9 cellular contexts compared by ENCODE assay signal in genomic region chr10:50653142-50653541, GRCh38. TPM values are rescaled to one million over a fixed set of nuclear protein-coding genes. Genes with fewer than 3 reads are reported as not detected.
DNase-seq lines count a peak whose midpoint lies in the region; ATAC-seq, FAIRE-seq and TF ChIP-seq lines count a peak whose summit lies in the region.
"Had no signal": no experiment of that assay in that cellular context is flagged by ENCODE, and none has a peak within 500 bp of the region (broad histone marks: within the 10 kb centered on the region; RNA-seq: fewer than 3 reads in every experiment).

No MANE protein-coding gene starts in this region.

- H3K4me1 ChIP-seq in HepG2 (ENCODE audit: insufficient read depth, low read length), result peaks cover 8% of the 10 kb centered on the region

- H3K9me3 ChIP-seq in AG04450 (ENCODE audit: control insufficient read depth, insufficient read depth, low read length) (no peaks in the 10 kb centered on the region), HepG2 (ENCODE audit: low read length) (no peaks in the 10 kb centered on the region)

- intact Hi-C loops in HepG2 (cut with micrococcal nuclease; ENCODE audit: unreplicated experiment), result no loop called here

- no peak overlapping the region for H2AFZ ChIP-seq in HepG2 (ENCODE audit: low read length)

- ATAC-seq in HepG2, result peak; percentile 82
- no peak for ATAC-seq in HG03095 (IDR thresholded peaks at IDR 0.05; ENCODE audit: unreplicated experiment)

- CTCF ChIA-PET in AG04450 (lab: Charles Lee) (interaction anchor here (0.6 to 1.1 kb wide), 8 partner anchors 9 to 362 kb away, joined by 3 to 5 read pairs (median 3); no protein-coding TSS in a partner anchor), HepG2 (lab: Yijun Ruan, JAX; ENCODE audit: low intra/inter-chr PET ratio, low total read pairs) (no interaction called here)

- H3K4me3 ChIP-seq in AG04450 (ENCODE audit: low read depth, low read length) (no peak overlapping the region), LNCaP clone FGC (ENCODE audit: low read depth, low read length) (no peak overlapping the region), bronchial epithelial cell (ENCODE audit: low read depth, low read length) (no peak overlapping the region), HepG2 (replicated peaks in 1 of 3; ENCODE audit: insufficient read depth in 1 of 3, low read depth in 2 of 3, low read length in 3 of 3) (no peak overlapping the region)

- DNase-seq in AG04450 (ENCODE audit: low read depth, low spot score) (no peak), GM12891 (ENCODE audit: insufficient read length, low spot score) (no peak), LNCaP clone FGC (ENCODE audit: low read depth) (peak; percentile 14), bronchial epithelial cell (ENCODE audit: low read depth) (peak; percentile 32), HepG2 (ENCODE audit: low spot score) (no peak), glomerular visceral epithelial cell (ENCODE audit: extremely low spot score) (no peak)
- no peak for DNase-seq in stimulated activated CD4-positive, alpha-beta T cell treated with anti-CD3 and anti-CD28 coated beads, Interleukin-2, amount 100 ng/mL, for 24 hours

- H3K9ac ChIP-seq in HepG2 (ENCODE audit: insufficient read depth, low read depth, low read length), result no peak overlapping the region

- H3K27me3 ChIP-seq in AG04450 (ENCODE audit: control insufficient read depth, insufficient read depth, low read length) (no peaks in the 10 kb centered on the region), bronchial epithelial cell (ENCODE audit: control insufficient read depth, insufficient read depth, low read length) (no peaks in the 10 kb centered on the region), HepG2 (ENCODE audit: control insufficient read depth in 1 of 2, insufficient read depth in 2 of 2, low read length in 2 of 2) (no peaks in the 10 kb centered on the region; a peak in 1 of 5 replicates)

- TF ChIP-seq POLR2A in GM12891 (IDR thresholded peaks at IDR 0.05; ENCODE audit: low read depth, low read length) (no peak), HepG2 (IDR thresholded peaks at IDR 0.05; ENCODE audit: insufficient read depth in 1 of 2, low read depth in 2 of 2, low read length in 2 of 2) (no peak)

- POLR2A ChIA-PET in AG04450 (lab: Yijun Ruan, JAX) (no interaction called here), HepG2 (lab: Yijun Ruan, JAX) (no interaction called here)

- H3K79me2 ChIP-seq in HepG2 (ENCODE audit: insufficient read depth, low read length), result no peaks in the 10 kb centered on the region

- peak; percentile 48 for TF ChIP-seq RAD21 in HepG2 (CRISPR knock-in tag; IDR thresholded peaks at IDR 0.05)

- in situ Hi-C loops in HepG2 (cut with HindIII; ENCODE audit: extremely low pct_ligation_motif_present, low pct_unique_long_range_greater_than_20kb), result no loop called here

- WGBS in HepG2 (ENCODE audit: low lambda C conversion rate), result 2% methylated on average over 3 of the region's 3 CpGs

- no TSS peak for BruUV-seq in HepG2 (replicated peaks; lab: Mats Ljungman, UMichigan)

- no peaks in the 10 kb centered on the region for H4K20me1 ChIP-seq in HepG2 (ENCODE audit: insufficient read depth, low read length)

- FAIRE-seq in GM12891 (lab: Jason Lieb, UNC), result peak; percentile 65
- FAIRE-seq in bronchial epithelial cell (lab: Jason Lieb, UNC), result no peak
- peak; percentile 40 for FAIRE-seq in HepG2 (lab: Jason Lieb, UNC)

- peak; percentile 68 for TF ChIP-seq CTCF in AG04450 (IDR thresholded peaks at IDR 0.05; ENCODE audit: low read depth, low read length)
- TF ChIP-seq CTCF in LNCaP clone FGC (IDR thresholded peaks at IDR 0.05; ENCODE audit: control insufficient read depth, extremely low read depth, insufficient read depth), result peak; percentile 80
- TF ChIP-seq CTCF in bronchial epithelial cell (IDR thresholded peaks at IDR 0.05; ENCODE audit: insufficient read depth, low read length, severe bottlenecking), result peak; percentile 57
- peak; percentile 63 for TF ChIP-seq CTCF in HepG2 (CRISPR knock-in tag; IDR thresholded peaks at IDR 0.05)

- peak overlapping the region; percentile 44 for H3K4me2 ChIP-seq in HepG2 (ENCODE audit: low read depth, low read length)

- no peak overlapping the region for H3K27ac ChIP-seq in AG04450 (ENCODE audit: low read depth, low read length)
- H3K27ac ChIP-seq in HepG2 (ENCODE audit: extremely low read length, insufficient read depth, low read length), result no peak overlapping the region
- H3K27ac ChIP-seq: epithelial cell of prostate had no signal

- TF ChIP-seq EP300 in HepG2 (IDR thresholded peaks at IDR 0.05; ENCODE audit: low read depth in 2 of 2, low read length in 2 of 2), result no peak
- TF ChIP-seq EP300 in HepG2 (CRISPR knock-in tag; IDR thresholded peaks at IDR 0.05; ENCODE audit: borderline replicate concordance), result no peak

- H3K36me3 ChIP-seq in bronchial epithelial cell (ENCODE audit: control insufficient read depth, insufficient read depth, low read length) (no peaks in the 10 kb centered on the region), HepG2 (replicated peaks in 1 of 2; ENCODE audit: control insufficient read depth in 1 of 2, insufficient read depth in 2 of 2, low read length in 2 of 2) (no peaks in the 10 kb centered on the region)

TF ChIP-seq in GM12891, 5 proteins besides CTCF, POLR2A, EP300 and RAD21:
- no peak for TF ChIP-seq PAX5 (IDR thresholded peaks at IDR 0.05; ENCODE audit: insufficient read depth, low read length, severe bottlenecking)
- TF ChIP-seq POU2F2 (IDR thresholded peaks at IDR 0.05; ENCODE audit: low read depth, low read length), result peak; percentile 87; the same call in 1 of the 2 replicates

TF ChIP-seq in HepG2, 621 proteins besides CTCF, POLR2A, EP300 and RAD21 (continues in another document):
- TF ChIP-seq FOXK1 (CRISPR knock-in tag; IDR thresholded peaks at IDR 0.05; ENCODE audit: borderline replicate concordance, low read depth) (no peak), FOXA3 (CRISPR knock-in tag; IDR thresholded peaks at IDR 0.05) (0 out of 2 replicates have a peak, but pooled peaks have one; percentile 9), ZNF234 (CRISPR knock-in tag; conservative IDR thresholded peaks at IDR 0.05) (no peak), STAG1 (CRISPR knock-in tag; IDR thresholded peaks at IDR 0.05) (peak; percentile 64)
- TF ChIP-seq, protein P1, sequence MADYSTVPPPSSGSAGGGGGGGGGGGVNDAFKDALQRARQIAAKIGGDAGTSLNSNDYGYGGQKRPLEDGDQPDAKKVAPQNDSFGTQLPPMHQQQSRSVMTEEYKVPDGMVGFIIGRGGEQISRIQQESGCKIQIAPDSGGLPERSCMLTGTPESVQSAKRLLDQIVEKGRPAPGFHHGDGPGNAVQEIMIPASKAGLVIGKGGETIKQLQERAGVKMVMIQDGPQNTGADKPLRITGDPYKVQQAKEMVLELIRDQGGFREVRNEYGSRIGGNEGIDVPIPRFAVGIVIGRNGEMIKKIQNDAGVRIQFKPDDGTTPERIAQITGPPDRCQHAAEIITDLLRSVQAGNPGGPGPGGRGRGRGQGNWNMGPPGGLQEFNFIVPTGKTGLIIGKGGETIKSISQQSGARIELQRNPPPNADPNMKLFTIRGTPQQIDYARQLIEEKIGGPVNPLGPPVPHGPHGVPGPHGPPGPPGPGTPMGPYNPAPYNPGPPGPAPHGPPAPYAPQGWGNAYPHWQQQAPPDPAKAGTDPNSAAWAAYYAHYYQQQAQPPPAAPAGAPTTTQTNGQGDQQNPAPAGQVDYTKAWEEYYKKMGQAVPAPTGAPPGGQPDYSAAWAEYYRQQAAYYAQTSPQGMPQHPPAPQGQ (CRISPR knock-in tag; IDR thresholded peaks at IDR 0.05; ENCODE audit: borderline replicate concordance), result no peak
- TF ChIP-seq, protein P2, sequence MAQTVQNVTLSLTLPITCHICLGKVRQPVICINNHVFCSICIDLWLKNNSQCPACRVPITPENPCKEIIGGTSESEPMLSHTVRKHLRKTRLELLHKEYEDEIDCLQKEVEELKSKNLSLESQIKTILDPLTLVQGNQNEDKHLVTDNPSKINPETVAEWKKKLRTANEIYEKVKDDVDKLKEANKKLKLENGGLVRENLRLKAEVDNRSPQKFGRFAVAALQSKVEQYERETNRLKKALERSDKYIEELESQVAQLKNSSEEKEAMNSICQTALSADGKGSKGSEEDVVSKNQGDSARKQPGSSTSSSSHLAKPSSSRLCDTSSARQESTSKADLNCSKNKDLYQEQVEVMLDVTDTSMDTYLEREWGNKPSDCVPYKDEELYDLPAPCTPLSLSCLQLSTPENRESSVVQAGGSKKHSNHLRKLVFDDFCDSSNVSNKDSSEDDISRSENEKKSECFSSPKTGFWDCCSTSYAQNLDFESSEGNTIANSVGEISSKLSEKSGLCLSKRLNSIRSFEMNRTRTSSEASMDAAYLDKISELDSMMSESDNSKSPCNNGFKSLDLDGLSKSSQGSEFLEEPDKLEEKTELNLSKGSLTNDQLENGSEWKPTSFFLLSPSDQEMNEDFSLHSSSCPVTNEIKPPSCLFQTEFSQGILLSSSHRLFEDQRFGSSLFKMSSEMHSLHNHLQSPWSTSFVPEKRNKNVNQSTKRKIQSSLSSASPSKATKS (CRISPR knock-in tag; IDR thresholded peaks at IDR 0.05), result no peak

RNA-seq across cellular contexts. Expression of gene SGMS1, which starts 29.4 kb away (rescaled TPM):
- 16.0 and 17.7 TPM in 2 replicates for polyA plus RNA-seq in AG04450 (2011; rRNA removed)
- 23.8 and 25.1 TPM in 2 replicates for polyA minus RNA-seq in AG04450 (2011; rRNA and poly(A)+ RNA removed)
- 3.8 TPM for polyA plus RNA-seq in GM12891 (2012; ENCODE audit: low read depth, missing spikeins)
- 21.3 and 32.1 TPM in 2 replicates for total RNA-seq in bronchial epithelial cell
- total RNA-seq in HepG2 (2016; rRNA removed; fragmentation: Illumina TruSeq; extraction: Trizol), result 13.1 and 15.1 TPM in 2 replicates
- total RNA-seq in HepG2 (2016; cell fraction: cytosol; rRNA removed; fragmentation: Illumina TruSeq; extraction: Trizol; ENCODE audit: low read depth), result 38.8 and 42.6 TPM in 2 replicates
- 12.0 and 16.0 TPM in 2 replicates for total RNA-seq in HepG2 (2016; cell fraction: insoluble cytoplasmic fraction; rRNA removed; fragmentation: Illumina TruSeq; extraction: Trizol)
- total RNA-seq in HepG2 (2016; cell fraction: membrane; rRNA removed; fragmentation: Illumina TruSeq; extraction: Trizol), result 15.3 and 19.7 TPM in 2 replicates
- total RNA-seq in HepG2 (2016; cell fraction: nucleus; rRNA removed; fragmentation: Illumina TruSeq; extraction: Trizol), result 29.3 and 32.5 TPM in 2 replicates
- 6.2 and 6.5 TPM in 2 replicates for polyA plus RNA-seq in HepG2 (2011; rRNA removed)
- 4.5 and 5.3 TPM in 2 replicates for polyA plus RNA-seq in HepG2 (2011; cell fraction: cytosol; rRNA removed)
- 7.2 and 8.6 TPM in 2 replicates for polyA plus RNA-seq in HepG2 (2011; cell fraction: nucleus; rRNA removed)
- 9.9 and 11.1 TPM in 2 replicates for polyA plus RNA-seq in HepG2 (2012)
- polyA plus RNA-seq in HepG2 (2016; cell fraction: cytosol; fragmentation: Illumina TruSeq; extraction: Trizol; ENCODE audit: low read depth), result 1.4 and 1.7 TPM in 2 replicates
- polyA plus RNA-seq in HepG2 (2016; cell fraction: insoluble cytoplasmic fraction; fragmentation: Illumina TruSeq; extraction: Trizol; ENCODE audit: low read depth), result 9.2 and 10.6 TPM in 2 replicates
- 4.5 and 5.4 TPM in 2 replicates for polyA plus RNA-seq in HepG2 (2016; cell fraction: membrane; fragmentation: Illumina TruSeq; extraction: Trizol; ENCODE audit: low read depth)
- polyA plus RNA-seq in HepG2 (2016; cell fraction: nucleus; fragmentation: Illumina TruSeq; extraction: Trizol; ENCODE audit: insufficient read depth, low read depth), result 10.6 and 13.6 TPM in 2 replicates
- polyA minus RNA-seq in HepG2 (2011; rRNA and poly(A)+ RNA removed; ENCODE audit: low replicate concordance), result 8.4 and 35.9 TPM in 2 replicates
- 7.3 and 10.5 TPM in 2 replicates for polyA minus RNA-seq in HepG2 (2011; cell fraction: cytosol; rRNA and poly(A)+ RNA removed)
- polyA minus RNA-seq in HepG2 (2011; cell fraction: nucleus; rRNA and poly(A)+ RNA removed), result 55.9 and 58.2 TPM in 2 replicates

Comparison
In these comparisons a context has a peak if more than half of its experiments do, and no peak if none do; other contexts are left out.
1. DNase-seq: peak in LNCaP clone FGC (single experiment) and bronchial epithelial cell (single experiment); none in AG04450 (single experiment), GM12891 (single experiment), HepG2 (single experiment), stimulated activated CD4-positive, alpha-beta T cell treated with anti-CD3 and anti-CD28 coated beads, Interleukin-2, amount 100 ng/mL, for 24 hours (0 of 2) and glomerular visceral epithelial cell (single experiment).
2. Peak in every context shown above with its lines, with median percentiles within 50 percentile points of each other: CTCF ChIP-seq.